2 cellular contexts compared by ENCODE assay signal in the genomic region with DNA sequence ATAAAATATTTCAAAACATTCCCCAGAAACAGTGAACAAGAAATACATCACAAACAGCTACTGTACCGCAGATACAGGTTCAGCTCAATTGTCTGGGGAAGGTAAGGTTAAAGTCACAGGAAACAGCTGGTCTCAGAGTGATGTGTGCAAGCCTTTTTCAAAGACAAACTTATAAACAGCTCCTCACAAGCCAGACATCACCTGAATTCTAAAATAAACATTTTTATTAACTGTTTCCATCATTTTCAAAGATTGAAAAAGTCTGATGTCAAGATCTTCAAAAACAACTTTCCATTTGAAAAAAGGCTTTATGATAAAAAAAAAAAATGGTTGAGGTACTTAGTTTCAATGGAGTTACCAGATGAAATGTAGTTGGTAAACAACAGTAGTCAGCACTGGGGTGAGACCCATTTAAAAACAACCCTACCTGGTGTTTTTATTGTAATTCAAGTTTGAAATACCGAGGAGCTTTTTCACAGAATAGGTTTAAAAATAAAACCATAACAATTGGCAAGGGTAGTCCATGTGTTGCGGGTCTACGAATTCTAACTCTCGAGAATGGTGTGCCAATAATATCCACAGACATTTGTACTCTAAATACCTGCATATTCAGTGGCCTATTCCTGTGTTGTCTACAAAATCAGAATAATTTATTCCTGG.
TF ChIP-seq lines count a peak whose summit lies in the region.

No MANE protein-coding gene starts in this region.

TF ChIP-seq in SK-N-SH, 30 proteins besides CTCF, POLR2A, EP300 and RAD21 (continued from another document):
- TF ChIP-seq POLR2AphosphoS5 (IDR thresholded peaks at IDR 0.05; ENCODE audit: low read depth, low read length) (no peak), RCOR1 (IDR thresholded peaks at IDR 0.05; ENCODE audit: low read length) (no peak)
- TF ChIP-seq, protein P1, sequence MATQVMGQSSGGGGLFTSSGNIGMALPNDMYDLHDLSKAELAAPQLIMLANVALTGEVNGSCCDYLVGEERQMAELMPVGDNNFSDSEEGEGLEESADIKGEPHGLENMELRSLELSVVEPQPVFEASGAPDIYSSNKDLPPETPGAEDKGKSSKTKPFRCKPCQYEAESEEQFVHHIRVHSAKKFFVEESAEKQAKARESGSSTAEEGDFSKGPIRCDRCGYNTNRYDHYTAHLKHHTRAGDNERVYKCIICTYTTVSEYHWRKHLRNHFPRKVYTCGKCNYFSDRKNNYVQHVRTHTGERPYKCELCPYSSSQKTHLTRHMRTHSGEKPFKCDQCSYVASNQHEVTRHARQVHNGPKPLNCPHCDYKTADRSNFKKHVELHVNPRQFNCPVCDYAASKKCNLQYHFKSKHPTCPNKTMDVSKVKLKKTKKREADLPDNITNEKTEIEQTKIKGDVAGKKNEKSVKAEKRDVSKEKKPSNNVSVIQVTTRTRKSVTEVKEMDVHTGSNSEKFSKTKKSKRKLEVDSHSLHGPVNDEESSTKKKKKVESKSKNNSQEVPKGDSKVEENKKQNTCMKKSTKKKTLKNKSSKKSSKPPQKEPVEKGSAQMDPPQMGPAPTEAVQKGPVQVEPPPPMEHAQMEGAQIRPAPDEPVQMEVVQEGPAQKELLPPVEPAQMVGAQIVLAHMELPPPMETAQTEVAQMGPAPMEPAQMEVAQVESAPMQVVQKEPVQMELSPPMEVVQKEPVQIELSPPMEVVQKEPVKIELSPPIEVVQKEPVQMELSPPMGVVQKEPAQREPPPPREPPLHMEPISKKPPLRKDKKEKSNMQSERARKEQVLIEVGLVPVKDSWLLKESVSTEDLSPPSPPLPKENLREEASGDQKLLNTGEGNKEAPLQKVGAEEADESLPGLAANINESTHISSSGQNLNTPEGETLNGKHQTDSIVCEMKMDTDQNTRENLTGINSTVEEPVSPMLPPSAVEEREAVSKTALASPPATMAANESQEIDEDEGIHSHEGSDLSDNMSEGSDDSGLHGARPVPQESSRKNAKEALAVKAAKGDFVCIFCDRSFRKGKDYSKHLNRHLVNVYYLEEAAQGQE (IDR thresholded peaks at IDR 0.05; ENCODE audit: low read depth, low read length) = no peak

TF ChIP-seq in SK-N-SH treated with all-trans-retinoic acid at 6 μM for 48 hours, 23 proteins besides CTCF, POLR2A, EP300 and RAD21 (continued from another document):
- no peak for TF ChIP-seq ZFP30 (CRISPR knock-in tag; IDR thresholded peaks at IDR 0.05)
- no peak for TF ChIP-seq SNAI2 (CRISPR knock-in tag; IDR thresholded peaks at IDR 0.05)
- no peak for TF ChIP-seq RARB (CRISPR knock-in tag; IDR thresholded peaks at IDR 0.05)
- TF ChIP-seq PPARA (CRISPR knock-in tag; IDR thresholded peaks at IDR 0.05; ENCODE audit: borderline replicate concordance) = no peak
- TF ChIP-seq ZFP3 (CRISPR knock-in tag; IDR thresholded peaks at IDR 0.05) = no peak
- TF ChIP-seq, protein P2, sequence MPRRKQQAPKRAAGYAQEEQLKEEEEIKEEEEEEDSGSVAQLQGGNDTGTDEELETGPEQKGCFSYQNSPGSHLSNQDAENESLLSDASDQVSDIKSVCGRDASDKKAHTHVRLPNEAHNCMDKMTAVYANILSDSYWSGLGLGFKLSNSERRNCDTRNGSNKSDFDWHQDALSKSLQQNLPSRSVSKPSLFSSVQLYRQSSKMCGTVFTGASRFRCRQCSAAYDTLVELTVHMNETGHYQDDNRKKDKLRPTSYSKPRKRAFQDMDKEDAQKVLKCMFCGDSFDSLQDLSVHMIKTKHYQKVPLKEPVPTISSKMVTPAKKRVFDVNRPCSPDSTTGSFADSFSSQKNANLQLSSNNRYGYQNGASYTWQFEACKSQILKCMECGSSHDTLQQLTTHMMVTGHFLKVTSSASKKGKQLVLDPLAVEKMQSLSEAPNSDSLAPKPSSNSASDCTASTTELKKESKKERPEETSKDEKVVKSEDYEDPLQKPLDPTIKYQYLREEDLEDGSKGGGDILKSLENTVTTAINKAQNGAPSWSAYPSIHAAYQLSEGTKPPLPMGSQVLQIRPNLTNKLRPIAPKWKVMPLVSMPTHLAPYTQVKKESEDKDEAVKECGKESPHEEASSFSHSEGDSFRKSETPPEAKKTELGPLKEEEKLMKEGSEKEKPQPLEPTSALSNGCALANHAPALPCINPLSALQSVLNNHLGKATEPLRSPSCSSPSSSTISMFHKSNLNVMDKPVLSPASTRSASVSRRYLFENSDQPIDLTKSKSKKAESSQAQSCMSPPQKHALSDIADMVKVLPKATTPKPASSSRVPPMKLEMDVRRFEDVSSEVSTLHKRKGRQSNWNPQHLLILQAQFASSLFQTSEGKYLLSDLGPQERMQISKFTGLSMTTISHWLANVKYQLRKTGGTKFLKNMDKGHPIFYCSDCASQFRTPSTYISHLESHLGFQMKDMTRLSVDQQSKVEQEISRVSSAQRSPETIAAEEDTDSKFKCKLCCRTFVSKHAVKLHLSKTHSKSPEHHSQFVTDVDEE (CRISPR knock-in tag; IDR thresholded peaks at IDR 0.05) = no peak
- no peak for TF ChIP-seq ZNF70 (CRISPR knock-in tag; IDR thresholded peaks at IDR 0.05)
